ENCODE assay signal across 18 cellular contexts in the genomic region with DNA sequence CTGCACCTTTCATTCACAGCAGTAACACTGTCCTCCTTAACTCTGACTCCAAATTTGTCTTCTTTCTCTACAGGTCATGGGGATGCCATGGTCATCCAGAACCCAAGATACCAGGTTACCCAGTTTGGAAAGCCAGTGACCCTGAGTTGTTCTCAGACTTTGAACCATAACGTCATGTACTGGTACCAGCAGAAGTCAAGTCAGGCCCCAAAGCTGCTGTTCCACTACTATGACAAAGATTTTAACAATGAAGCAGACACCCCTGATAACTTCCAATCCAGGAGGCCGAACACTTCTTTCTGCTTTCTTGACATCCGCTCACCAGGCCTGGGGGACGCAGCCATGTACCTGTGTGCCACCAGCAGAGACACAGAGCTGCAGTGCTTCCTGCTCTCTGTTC.
DNase-seq lines count a peak whose midpoint lies in the region; ATAC-seq and TF ChIP-seq lines count a peak whose summit lies in the region.
"Had no signal": no experiment of that assay in that cellular context is flagged by ENCODE, and none has a peak within 500 bp of the region (broad histone marks: within the 10 kb centered on the region; RNA-seq: fewer than 3 reads in every experiment).

No MANE protein-coding gene starts in this region.

- no peak overlapping the region for H4K8ac ChIP-seq in trophoblast cell (ENCODE audit: low read depth, low read length)

- H3K9me3 ChIP-seq in Loucy (ENCODE audit: insufficient read depth, low read depth, low read length): no peaks in the 10 kb centered on the region
- no peaks in the 10 kb centered on the region for H3K9me3 ChIP-seq in trophoblast cell (ENCODE audit: insufficient read depth, low read depth, low read length)
- H3K9me3 ChIP-seq in adrenal gland (replicated peaks in 1 of 3): no peaks in the 10 kb centered on the region

- H2AFZ ChIP-seq in Loucy (ENCODE audit: low read length) (no peak overlapping the region), trophoblast cell (ENCODE audit: insufficient read depth, low read length, poor library complexity) (no peak overlapping the region)
- H2AFZ ChIP-seq: GM23338 had no signal

- H4K91ac ChIP-seq in trophoblast cell (ENCODE audit: low read depth, low read length): no peak overlapping the region

- CTCF ChIA-PET in activated naive CD4-positive, alpha-beta T cell treated with anti-CD3 and anti-CD28 coated beads, Interleukin-2, amount 10 ng/mL, durations not matched to agents 7 days and 5 days (lab: Charles Lee): no interaction called here

- no peak overlapping the region for H4K12ac ChIP-seq in trophoblast cell (ENCODE audit: low read depth, low read length)

- H2BK5ac ChIP-seq in trophoblast cell (ENCODE audit: low read depth, low read length, poor library complexity): no peak overlapping the region

- H3K9me2 ChIP-seq in Loucy (replicated peaks; ENCODE audit: low read depth, low read length): no peaks in the 10 kb centered on the region

- TF ChIP-seq CTCF in Loucy (conservative IDR thresholded peaks at IDR 0.05; ENCODE audit: low read length): no peak
- TF ChIP-seq CTCF in adrenal gland (IDR thresholded peaks at IDR 0.05): no peak

- peak overlapping the region; percentile 13 for H3K4me3 Mint-ChIP-seq in activated naive CD4-positive, alpha-beta T cell treated with anti-CD3 and anti-CD28 coated beads, Interleukin-2, amount 10 ng/mL, durations not matched to agents 7 days and 5 days
- peak overlapping the region; percentile 42 for H3K4me3 Mint-ChIP-seq in activated naive CD8-positive, alpha-beta T cell treated with anti-CD3 and anti-CD28 coated beads, Interleukin-2, amount 50 U/mL, for 24 hours
- H3K4me3 Mint-ChIP-seq: GM23338, H9 had no signal

- H3K4me3 ChIP-seq in Loucy (ENCODE audit: low read length, poor library complexity, severe bottlenecking) (no peak overlapping the region), trophoblast cell (ENCODE audit: low read depth, low read length) (no peak overlapping the region), adrenal gland (no peak overlapping the region)
- H3K4me3 ChIP-seq: GM12878, GM23338 had no signal

- DNase-seq in activated naive CD4-positive, alpha-beta T cell treated with anti-CD3 and anti-CD28 coated beads, Interleukin-2, amount 10 ng/mL, durations not matched to agents 7 days and 5 days: no peak
- DNase-seq in activated naive CD4-positive, alpha-beta T cell (lab: John Stamatoyannopoulos, UW): no peak
- no peak for DNase-seq in activated naive CD8-positive, alpha-beta T cell treated with anti-CD3 and anti-CD28 coated beads, Interleukin-2, amount 50 U/mL, for 24 hours
- DNase-seq in trophoblast cell (peak; percentile 67 to 83), iPS-NIHi11 (ENCODE audit: low spot score) (no peak), adrenal gland (no peak)
- DNase-seq: C1 segment of cervical spinal cord; Calu3; CD4-positive, alpha-beta memory T cell; COR-L47; DMS53; EL; GDM1; H9 had no signal

- H3K79me2 ChIP-seq in Loucy (ENCODE audit: insufficient read depth, low read length) (no peaks in the 10 kb centered on the region), trophoblast cell (ENCODE audit: control insufficient read depth, insufficient read depth, low read length, poor library complexity) (no peaks in the 10 kb centered on the region)

- H3K4ac ChIP-seq in trophoblast cell (ENCODE audit: low read depth, low read length): no peak overlapping the region

- H3K27me3 ChIP-seq in Loucy (ENCODE audit: insufficient read depth, low read length, poor library complexity, severe bottlenecking): no peaks in the 10 kb centered on the region
- no peaks in the 10 kb centered on the region for H3K27me3 ChIP-seq in trophoblast cell (ENCODE audit: insufficient read depth, low read length)
- H3K27me3 ChIP-seq in adrenal gland: no peaks in the 10 kb centered on the region

- no peak overlapping the region for H2BK120ac ChIP-seq in trophoblast cell (ENCODE audit: insufficient read depth, low read length, poor library complexity)

- H3K23ac ChIP-seq in trophoblast cell (ENCODE audit: low read length): no peak overlapping the region

- H4K20me1 ChIP-seq in Loucy (ENCODE audit: insufficient read depth, low read length, poor library complexity, severe bottlenecking): no peaks in the 10 kb centered on the region

- H3K27ac Mint-ChIP-seq in activated naive CD4-positive, alpha-beta T cell treated with anti-CD3 and anti-CD28 coated beads, Interleukin-2, amount 10 ng/mL, durations not matched to agents 7 days and 5 days: no peak overlapping the region
- H3K27ac Mint-ChIP-seq in activated naive CD8-positive, alpha-beta T cell treated with anti-CD3 and anti-CD28 coated beads, Interleukin-2, amount 50 U/mL, for 24 hours: no peak overlapping the region
- H3K27ac Mint-ChIP-seq: GM23338, H9 had no signal

- H3K36me3 ChIP-seq in Loucy (ENCODE audit: insufficient read depth, low read length) (no peaks in the 10 kb centered on the region), trophoblast cell (ENCODE audit: control insufficient read depth in 1 of 2, insufficient read depth in 2 of 2, low read length in 2 of 2) (no peaks in the 10 kb centered on the region), adrenal gland (replicated peaks in 1 of 2) (no peaks in the 10 kb centered on the region)

- no peaks in the 10 kb centered on the region for H3K79me1 ChIP-seq in trophoblast cell (ENCODE audit: low read length)

- no peak overlapping the region for H3K18ac ChIP-seq in trophoblast cell (ENCODE audit: low read length)

- no peaks in the 10 kb centered on the region for H3K4me1 Mint-ChIP-seq in activated naive CD4-positive, alpha-beta T cell treated with anti-CD3 and anti-CD28 coated beads, Interleukin-2, amount 10 ng/mL, durations not matched to agents 7 days and 5 days
- H3K4me1 Mint-ChIP-seq in activated naive CD8-positive, alpha-beta T cell treated with anti-CD3 and anti-CD28 coated beads, Interleukin-2, amount 50 U/mL, for 24 hours: no peaks in the 10 kb centered on the region
- H3K4me1 Mint-ChIP-seq: CD4-positive, alpha-beta memory T cell; GM23338; H9 had no signal

- H2AK5ac ChIP-seq in trophoblast cell (ENCODE audit: low read length): no peak overlapping the region

- WGBS in trophoblast cell (ENCODE audit: extremely low coverage, insufficient coverage, insufficient read length): no CpG with 5 or more reads among the region's 4 CpGs
- WGBS in adrenal gland, 4 donors: 74 to 89% (median 83%) methylated on average over 4 of the region's 4 CpGs

- H3K27ac ChIP-seq in trophoblast cell (ENCODE audit: low read depth, low read length): no peak overlapping the region
- no peak overlapping the region for H3K27ac ChIP-seq in adrenal gland

- H3K27me3 Mint-ChIP-seq in activated naive CD4-positive, alpha-beta T cell treated with anti-CD3 and anti-CD28 coated beads, Interleukin-2, amount 10 ng/mL, durations not matched to agents 7 days and 5 days: peaks cover 7% of the 10 kb centered on the region
- no peaks in the 10 kb centered on the region for H3K27me3 Mint-ChIP-seq in activated naive CD8-positive, alpha-beta T cell treated with anti-CD3 and anti-CD28 coated beads, Interleukin-2, amount 50 U/mL, for 24 hours

- H3K9ac ChIP-seq in Loucy (ENCODE audit: low read depth, low read length, poor library complexity, severe bottlenecking): peak overlapping the region; percentile 44
- no peak overlapping the region for H3K9ac ChIP-seq in trophoblast cell (ENCODE audit: low read length)

- no peak overlapping the region for H3K14ac ChIP-seq in trophoblast cell (ENCODE audit: low read length)

- peak overlapping the region; percentile 23 for H3K4me2 ChIP-seq in Loucy (ENCODE audit: low read depth, low read length, poor library complexity, severe bottlenecking)
- no peak overlapping the region for H3K4me2 ChIP-seq in trophoblast cell (ENCODE audit: low read length)
- H3K4me2 ChIP-seq: GM23338 had no signal

- no peaks in the 10 kb centered on the region for H3K9me3 Mint-ChIP-seq in activated naive CD4-positive, alpha-beta T cell treated with anti-CD3 and anti-CD28 coated beads, Interleukin-2, amount 10 ng/mL, durations not matched to agents 7 days and 5 days
- H3K9me3 Mint-ChIP-seq in activated naive CD8-positive, alpha-beta T cell treated with anti-CD3 and anti-CD28 coated beads, Interleukin-2, amount 50 U/mL, for 24 hours: no peaks in the 10 kb centered on the region
- H3K9me3 Mint-ChIP-seq: CD4-positive, alpha-beta memory T cell; GM23338; H9 had no signal

- peaks cover 47% of the 10 kb centered on the region for H3K4me1 ChIP-seq in Loucy (ENCODE audit: insufficient read depth, low read length, poor library complexity, severe bottlenecking)
- H3K4me1 ChIP-seq in trophoblast cell (ENCODE audit: control insufficient read depth in 1 of 2, insufficient read depth in 2 of 2, low read length in 2 of 2): no peaks in the 10 kb centered on the region
- no peaks in the 10 kb centered on the region for H3K4me1 ChIP-seq in adrenal gland (replicated peaks in 1 of 2)

- intact Hi-C loops in adrenal gland (cut with DNase I): no loop called here

- H3K36me3 Mint-ChIP-seq in activated naive CD4-positive, alpha-beta T cell treated with anti-CD3 and anti-CD28 coated beads, Interleukin-2, amount 10 ng/mL, durations not matched to agents 7 days and 5 days: no peaks in the 10 kb centered on the region
- H3K36me3 Mint-ChIP-seq in activated naive CD8-positive, alpha-beta T cell treated with anti-CD3 and anti-CD28 coated beads, Interleukin-2, amount 50 U/mL, for 24 hours (ENCODE audit: low read depth): no peaks in the 10 kb centered on the region
- H3K36me3 Mint-ChIP-seq: CD4-positive, alpha-beta memory T cell had no signal

- no peak for ATAC-seq in activated naive CD8-positive, alpha-beta T cell treated with anti-CD3 and anti-CD28 coated beads, Interleukin-2, amount 50 U/mL, for 24 hours
- ATAC-seq: GM12878, GM23338, HCT116 had no signal

- no peak overlapping the region for H2BK12ac ChIP-seq in trophoblast cell (ENCODE audit: low read length)

- TF ChIP-seq POLR2A in adrenal gland (IDR thresholded peaks at IDR 0.05): no peak

- H3F3A ChIP-seq in Loucy (ENCODE audit: low read depth): no peaks in the 10 kb centered on the region

Comparison
In these comparisons a context has a peak if more than half of its experiments do, and no peak if none do; other contexts are left out.
1. DNase-seq: peak in trophoblast cell (2 of 2); none in activated naive CD4-positive, alpha-beta T cell treated with anti-CD3 and anti-CD28 coated beads, Interleukin-2, amount 10 ng/mL, durations not matched to agents 7 days and 5 days (single experiment), activated naive CD4-positive, alpha-beta T cell (0 of 4), activated naive CD8-positive, alpha-beta T cell treated with anti-CD3 and anti-CD28 coated beads, Interleukin-2, amount 50 U/mL, for 24 hours (single experiment), iPS-NIHi11 (single experiment) and adrenal gland (0 of 7).